8 cellular contexts compared by ENCODE assay signal in genomic region chr15:95025924-95026728, GRCh38.
A peak's percentile ranks its signal among the peaks of the same experiment; 100 is the strongest.
DNase-seq lines count a peak whose midpoint lies in the region; ATAC-seq and TF ChIP-seq lines count a peak whose summit lies in the region.

No MANE protein-coding gene starts in this region.

- POLR2A ChIA-PET in Caco-2 (lab: Charles Lee), result no interaction called here

- no peaks in the 10 kb centered on the region for H3K36me3 ChIP-seq in Caco-2 (ENCODE audit: control insufficient read depth, insufficient read depth, low read length)

- no peak overlapping the region for H3K4me3 Mint-ChIP-seq in Caco-2 (ENCODE audit: unreplicated experiment)

- ATAC-seq in HG02852 (IDR thresholded peaks at IDR 0.05; ENCODE audit: unreplicated experiment) (no peak), GM18511 (IDR thresholded peaks at IDR 0.05; ENCODE audit: unreplicated experiment) (no peak)

- CTCF ChIA-PET in Caco-2 (lab: Charles Lee), result no interaction called here

- no peaks in the 10 kb centered on the region for H3K9me3 ChIP-seq in Caco-2

- peaks cover 5% of the 10 kb centered on the region for H3K27me3 Mint-ChIP-seq in Caco-2 (ENCODE audit: insufficient read depth, unreplicated experiment)

- H3K36me3 Mint-ChIP-seq in Caco-2 (ENCODE audit: insufficient read depth, unreplicated experiment), result no peaks in the 10 kb centered on the region

- peaks cover 11% of the 10 kb centered on the region for H3K9me3 Mint-ChIP-seq in Caco-2 (ENCODE audit: unreplicated experiment)

- no peaks in the 10 kb centered on the region for H3K27me3 ChIP-seq in Caco-2 (replicated peaks; ENCODE audit: control insufficient read depth, insufficient read depth, low read length)

- H3K4me1 ChIP-seq in Caco-2, result no peaks in the 10 kb centered on the region

- no peak overlapping the region for H3K27ac ChIP-seq in caudate nucleus (ENCODE audit: low read depth, low read length)

- H3K4me1 Mint-ChIP-seq in Caco-2 (ENCODE audit: low read depth, unreplicated experiment), result no peaks in the 10 kb centered on the region

- DNase-seq in Caco-2 (peak; percentile 42 to 48), H4 (ENCODE audit: low spot score) (peak; percentile 55), SK-MEL-5 (ENCODE audit: low read depth, low spot score) (peak; percentile 19), fibroblast of the conjunctiva (ENCODE audit: low read depth) (peak; percentile 41), smooth muscle cell of the brain vasculature (ENCODE audit: low read depth, low spot score) (peak; percentile 46), caudate nucleus (lab: John Stamatoyannopoulos, UW) (no peak)

- H3K4me3 ChIP-seq in Caco-2 (ENCODE audit: low read depth, low read length), result no peak overlapping the region

- no peak overlapping the region for H3K27ac Mint-ChIP-seq in Caco-2 (ENCODE audit: unreplicated experiment)

- BruUV-seq in Caco-2 (replicated peaks; lab: Mats Ljungman, UMichigan), result no TSS peak

- in situ Hi-C loops in SK-MEL-5 (cut with HindIII; ENCODE audit: low pct_unique_long_range_greater_than_20kb, low sequenced_read_pairs), result no loop called here

- intact Hi-C loops in Caco-2 (cut with micrococcal nuclease; ENCODE audit: unreplicated experiment), result loop anchor here (1.0 to 10.0 kb wide), 4 partner anchors 89 to 441 kb away; no protein-coding TSS in a partner anchor

- TF ChIP-seq CTCF in Caco-2 (IDR thresholded peaks at IDR 0.05; ENCODE audit: insufficient read depth in 1 of 2, low read depth in 1 of 2, low read length in 1 of 2, severe bottlenecking in 1 of 2, unreplicated experiment in 1 of 2), result peak in 1 of 2 experiments; percentile 47

Comparison
In these comparisons a context has a peak if more than half of its experiments do, and no peak if none do; other contexts are left out.
1. DNase-seq: peak in Caco-2 (2 of 2), H4 (single experiment), SK-MEL-5 (single experiment), fibroblast of the conjunctiva (single experiment) and smooth muscle cell of the brain vasculature (single experiment); none in caudate nucleus (0 of 61).